Comparison of ENCODE assay signal across 9 cellular contexts in the genomic region with DNA sequence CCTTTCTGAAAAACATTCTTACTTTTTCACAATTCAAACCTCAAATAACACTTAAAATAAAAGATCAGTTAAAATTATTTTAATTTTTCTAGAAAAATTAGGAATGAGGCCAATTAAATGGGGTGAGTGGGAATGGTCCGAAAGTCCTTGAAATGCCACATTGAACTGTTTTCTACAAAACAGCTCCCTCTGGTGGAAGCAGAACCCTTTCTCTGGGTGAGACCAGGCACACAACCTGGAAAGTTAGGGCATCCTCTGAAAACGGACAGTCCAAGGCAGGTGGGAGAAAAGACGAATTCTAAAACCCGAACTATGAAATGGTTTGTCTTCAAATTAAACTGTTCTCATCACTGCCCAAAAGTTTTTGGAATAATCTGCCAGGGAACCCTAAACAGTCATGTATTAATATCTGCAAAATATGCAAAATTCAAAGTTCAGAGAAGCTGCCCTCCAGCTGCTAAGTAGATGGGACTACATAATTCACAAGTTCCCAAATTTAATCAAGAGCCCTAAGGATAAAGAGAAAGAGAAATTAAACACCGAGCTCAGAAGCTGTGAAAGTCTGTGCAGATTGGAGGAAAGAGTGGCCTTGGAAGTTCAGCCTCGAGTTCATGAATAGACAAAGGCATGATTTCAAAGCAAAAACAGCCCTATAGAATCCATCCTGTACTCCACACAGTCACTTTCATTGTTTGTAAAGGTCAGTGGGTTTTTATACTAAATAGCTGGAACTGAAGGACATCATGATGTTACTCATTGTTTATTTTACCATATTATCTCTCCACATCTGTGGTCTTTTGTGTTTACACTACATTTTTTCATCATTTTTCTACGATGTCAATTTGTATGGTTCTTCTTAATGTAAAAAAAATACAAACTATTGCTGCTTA.
A peak's percentile ranks its signal among the peaks of the same experiment; 100 is the strongest.
DNase-seq lines count a peak whose midpoint lies in the region; ATAC-seq and TF ChIP-seq lines count a peak whose summit lies in the region.
"Had no signal": no experiment of that assay in that cellular context is flagged by ENCODE, and none has a peak within 500 bp of the region (broad histone marks: within the 10 kb centered on the region; RNA-seq: fewer than 3 reads in every experiment).

No MANE protein-coding gene starts in this region.

- no peaks in the 10 kb centered on the region for H4K20me1 ChIP-seq in mammary epithelial cell (ENCODE audit: insufficient read depth, low read length)

- no peaks in the 10 kb centered on the region for H3K79me2 ChIP-seq in mammary epithelial cell (ENCODE audit: insufficient read depth, low read length)

- dilution Hi-C loops in mammary epithelial cell (cut with HindIII; ENCODE audit: low sequenced_read_pairs): no loop called here

- in situ Hi-C loops in mammary epithelial cell (cut with MboI; ENCODE audit: low sequenced_read_pairs in 2 of 2): no loop called here

- DNase-seq in COLO668 (lab: John Stamatoyannopoulos, UW; ENCODE audit: unreplicated experiment) (peak; percentile 24), NCI-H526 (lab: John Stamatoyannopoulos, UW) (peak; percentile 8 to 66), mammary epithelial cell (peak; percentile 1), kidney epithelial cell (ENCODE audit: low read depth) (no peak), tibial artery (no peak)
- no peak for DNase-seq in stimulated activated CD4-positive, alpha-beta T cell treated with anti-CD3 and anti-CD28 coated beads, Interleukin-4, amount 100 ng/mL, for 1 hour

- intact Hi-C loops in mammary epithelial cell (cut with micrococcal nuclease): loop anchor here (1.0 to 5.0 kb wide), 4 partner anchors 113 to 480 kb away; no protein-coding TSS in a partner anchor
- intact Hi-C loops in tibial artery (cut with DNase I; ENCODE audit: low total_unique reads): loop anchor here (10.0 kb wide), 1 partner anchor 176 kb away; no protein-coding TSS in a partner anchor

- H3K9ac ChIP-seq in mammary epithelial cell (ENCODE audit: insufficient read depth, low read length): no peak overlapping the region

- WGBS in mammary epithelial cell (ENCODE audit: low coverage, missing lambda C conversion rate): 6% methylated on average over 7 of the region's 7 CpGs

- TF ChIP-seq CTCF in mammary epithelial cell (conservative IDR thresholded peaks at IDR 0.05 in 1 of 2, IDR thresholded peaks at IDR 0.05 in 1 of 2; ENCODE audit: extremely low read depth in 1 of 2, insufficient read depth in 1 of 2, low read depth in 1 of 2, low read length in 2 of 2) (peak; percentile 18 to 53), kidney epithelial cell (IDR thresholded peaks at IDR 0.05; ENCODE audit: insufficient read depth, low read length, poor library complexity, severe bottlenecking) (peak; percentile 78), tibial artery (IDR thresholded peaks at IDR 0.05) (peak; percentile 63 to 68)

- H3K4me1 ChIP-seq in mammary epithelial cell (ENCODE audit: insufficient read depth, low read length) (no peaks in the 10 kb centered on the region), tibial artery (no peaks in the 10 kb centered on the region)

- H3K27me3 ChIP-seq in mammary epithelial cell (ENCODE audit: insufficient read depth, low read length) (no peaks in the 10 kb centered on the region), kidney epithelial cell (ENCODE audit: control insufficient read depth, insufficient read depth, low read length) (no peaks in the 10 kb centered on the region), tibial artery (no peaks in the 10 kb centered on the region)

- H3K9me3 ChIP-seq in mammary epithelial cell (replicated peaks; ENCODE audit: insufficient read depth, low read length): peaks cover 12% of the 10 kb centered on the region
- H3K9me3 ChIP-seq in tibial artery: no peaks in the 10 kb centered on the region

- ATAC-seq in GM21381 (IDR thresholded peaks at IDR 0.05; ENCODE audit: unreplicated experiment) (peak; percentile 53), HG03025 (IDR thresholded peaks at IDR 0.05; ENCODE audit: low FRiP score, unreplicated experiment) (no peak)
- ATAC-seq: naive thymus-derived CD8-positive, alpha-beta T cell had no signal

- no peak overlapping the region for H2AFZ ChIP-seq in mammary epithelial cell (ENCODE audit: low read depth, low read length)

- BruUV-seq in mammary epithelial cell (replicated peaks; lab: Mats Ljungman, UMichigan): no TSS peak

- H3K4me3 ChIP-seq in mammary epithelial cell (replicated peaks in 1 of 3; ENCODE audit: insufficient read depth in 1 of 3, low read depth in 2 of 3, low read length in 3 of 3) (no peak overlapping the region), kidney epithelial cell (ENCODE audit: low read depth, low read length) (no peak overlapping the region), tibial artery (no peak overlapping the region)

- no peak overlapping the region for H3K27ac ChIP-seq in mammary epithelial cell (ENCODE audit: insufficient read depth, low read depth, low read length)
- H3K27ac ChIP-seq in tibial artery: no peak overlapping the region

- no peaks in the 10 kb centered on the region for H3K36me3 ChIP-seq in mammary epithelial cell (ENCODE audit: insufficient read depth, low read length)
- no peaks in the 10 kb centered on the region for H3K36me3 ChIP-seq in kidney epithelial cell (ENCODE audit: control insufficient read depth, insufficient read depth, low read length)
- no peaks in the 10 kb centered on the region for H3K36me3 ChIP-seq in tibial artery

- H3K4me2 ChIP-seq in mammary epithelial cell (ENCODE audit: insufficient read depth, low read depth, low read length): no peak overlapping the region

- CTCF ChIA-PET in mammary epithelial cell (lab: Charles Lee; ENCODE audit: low non-redundant PET): no interaction called here

Comparison
In these comparisons a context has a peak if more than half of its experiments do, and no peak if none do; other contexts are left out.
1. DNase-seq: peak in COLO668 (single experiment), NCI-H526 (2 of 2) and mammary epithelial cell (single experiment); none in kidney epithelial cell (single experiment), tibial artery (0 of 2) and stimulated activated CD4-positive, alpha-beta T cell treated with anti-CD3 and anti-CD28 coated beads, Interleukin-4, amount 100 ng/mL, for 1 hour (single experiment).
2. Peak in every context shown above with its lines, with median percentiles within 50 percentile points of each other: CTCF ChIP-seq.